In genomic region chr10:34433241-34434076, GRCh38 we compare ENCODE assay signal across 16 cellular contexts.
DNase-seq lines count a peak whose midpoint lies in the region; ATAC-seq and TF ChIP-seq lines count a peak whose summit lies in the region.
"Had no signal": no experiment of that assay in that cellular context is flagged by ENCODE, and none has a peak within 500 bp of the region (broad histone marks: within the 10 kb centered on the region; RNA-seq: fewer than 3 reads in every experiment).

No MANE protein-coding gene starts in this region.

- H2AFZ ChIP-seq in GM23248, result no peak overlapping the region

- H3K4me2 ChIP-seq in GM23248 (ENCODE audit: unreplicated experiment), result peak overlapping the region; percentile 63

- 2 to 8% methylated on average over 4 of the region's 4 CpGs for WGBS in GM23248 (ENCODE audit: low coverage in 1 of 2, low lambda C conversion rate in 2 of 2, missing lambda C conversion rate in 2 of 2), 2 experiments

- H3K9me2 ChIP-seq in GM23248 (ENCODE audit: insufficient read depth), result no peaks in the 10 kb centered on the region

- H3K4me3 ChIP-seq in GM23248, result peak overlapping the region; percentile 39; the same call in 1 of the 2 replicates
- H3K4me3 ChIP-seq in astrocyte of the spinal cord (ENCODE audit: low read depth, low read length), result no peak overlapping the region
- H3K4me3 ChIP-seq: psoas muscle, transverse colon had no signal

- DNase-seq in GM23248 (peak; percentile 69), astrocyte of the spinal cord (ENCODE audit: low read depth, low spot score) (peak; percentile 90), foreskin keratinocyte (no peak), sciatic nerve (ENCODE audit: low spot score) (no peak), NK-92 (lab: John Stamatoyannopoulos, UW; ENCODE audit: unreplicated experiment) (no peak)
- no peak for DNase-seq in activated T-cell treated with anti-CD3 and anti-CD28 coated beads, Interleukin-2, amount 50 U/mL, for 4 hours
- no peak for DNase-seq in activated naive CD8-positive, alpha-beta T cell treated with anti-CD3 and anti-CD28 coated beads, Interleukin-2, amount 50 U/mL, for 24 hours
- no peak for DNase-seq in activated CD4-positive, alpha-beta T cell treated with anti-CD3 and anti-CD28 coated beads for 4 hours
- DNase-seq: activated naive CD4-positive, alpha-beta T cell treated with anti-CD3 and anti-CD28 coated beads for 36 hours; DMS79; NCI-H2171 treated with DMSO at 0.1 percent for 48 hours; psoas muscle; stimulated activated CD4-positive, alpha-beta T cell treated with anti-CD3 and anti-CD28 coated beads, Interleukin-2, amount 100 ng/mL, for 24 hours; transverse colon; WERI-Rb-1 had no signal

- in situ Hi-C loops in GM23248 (cut with MboI), result no loop called here
- in situ Hi-C loops in astrocyte of the spinal cord (cut with HindIII; ENCODE audit: low sequenced_read_pairs), result no loop called here

- no peaks in the 10 kb centered on the region for H3K36me3 Mint-ChIP-seq in activated T-cell treated with anti-CD3 and anti-CD28 coated beads, Interleukin-2, amount 50 U/mL, for 4 hours (ENCODE audit: insufficient read depth)
- no peaks in the 10 kb centered on the region for H3K36me3 Mint-ChIP-seq in activated naive CD8-positive, alpha-beta T cell treated with anti-CD3 and anti-CD28 coated beads, Interleukin-2, amount 50 U/mL, for 24 hours (ENCODE audit: low read depth)

- 0 out of 2 replicates have a peak, but pooled peaks cover 4% of the 10 kb centered on the region for H4K20me1 ChIP-seq in GM23248 (ENCODE audit: insufficient read depth)

- H3K79me2 ChIP-seq in GM23248 (ENCODE audit: insufficient read depth), result no peaks in the 10 kb centered on the region

- H3K4me1 Mint-ChIP-seq in activated T-cell treated with anti-CD3 and anti-CD28 coated beads, Interleukin-2, amount 50 U/mL, for 4 hours (ENCODE audit: low read depth), result no peaks in the 10 kb centered on the region
- no peaks in the 10 kb centered on the region for H3K4me1 Mint-ChIP-seq in activated naive CD8-positive, alpha-beta T cell treated with anti-CD3 and anti-CD28 coated beads, Interleukin-2, amount 50 U/mL, for 24 hours

- no peaks in the 10 kb centered on the region for H3K36me3 ChIP-seq in GM23248 (ENCODE audit: low read depth)
- H3K36me3 ChIP-seq: transverse colon, WERI-Rb-1 had no signal

- H3K9ac ChIP-seq in GM23248, result peak overlapping the region; percentile 4

- no peak overlapping the region for H3K27ac Mint-ChIP-seq in activated naive CD8-positive, alpha-beta T cell treated with anti-CD3 and anti-CD28 coated beads, Interleukin-2, amount 50 U/mL, for 24 hours
- H3K27ac Mint-ChIP-seq: activated naive CD4-positive, alpha-beta T cell treated with anti-CD3 and anti-CD28 coated beads for 36 hours had no signal

- intact Hi-C loops in sciatic nerve (cut with DNase I), result no loop called here

- H3K9me3 ChIP-seq in GM23248 (ENCODE audit: low read depth), result no peaks in the 10 kb centered on the region
- H3K9me3 ChIP-seq: psoas muscle, transverse colon had no signal

- peak overlapping the region; percentile 47 for H3K27ac ChIP-seq in GM23248
- peak overlapping the region; percentile 62 for H3K27ac ChIP-seq in foreskin keratinocyte
- H3K27ac ChIP-seq: C4-2B, psoas muscle, transverse colon, WERI-Rb-1 had no signal

- H3K4me3 Mint-ChIP-seq in activated T-cell treated with anti-CD3 and anti-CD28 coated beads, Interleukin-2, amount 50 U/mL, for 4 hours, result no peak overlapping the region
- H3K4me3 Mint-ChIP-seq in activated naive CD8-positive, alpha-beta T cell treated with anti-CD3 and anti-CD28 coated beads, Interleukin-2, amount 50 U/mL, for 24 hours, result no peak overlapping the region
- H3K4me3 Mint-ChIP-seq: activated naive CD4-positive, alpha-beta T cell treated with anti-CD3 and anti-CD28 coated beads for 36 hours had no signal

- peaks cover 2% of the 10 kb centered on the region for H3K27me3 Mint-ChIP-seq in activated T-cell treated with anti-CD3 and anti-CD28 coated beads, Interleukin-2, amount 50 U/mL, for 4 hours (ENCODE audit: low read depth)
- H3K27me3 Mint-ChIP-seq in activated naive CD8-positive, alpha-beta T cell treated with anti-CD3 and anti-CD28 coated beads, Interleukin-2, amount 50 U/mL, for 24 hours, result no peaks in the 10 kb centered on the region

- peaks cover 25% of the 10 kb centered on the region for H3F3A ChIP-seq in GM23248 (ENCODE audit: insufficient read depth)

- no peak for TF ChIP-seq CTCF in astrocyte of the spinal cord (IDR thresholded peaks at IDR 0.05; ENCODE audit: low read depth, low read length)
- no peak for TF ChIP-seq CTCF in foreskin keratinocyte (conservative IDR thresholded peaks at IDR 0.05)

- ATAC-seq in foreskin keratinocyte (no peak), sciatic nerve (peak; percentile 86)
- no peak for ATAC-seq in activated T-cell treated with anti-CD3 and anti-CD28 coated beads, Interleukin-2, amount 50 U/mL, for 4 hours
- ATAC-seq in activated naive CD8-positive, alpha-beta T cell treated with anti-CD3 and anti-CD28 coated beads, Interleukin-2, amount 50 U/mL, for 24 hours, result no peak

- no peaks in the 10 kb centered on the region for H3K9me3 Mint-ChIP-seq in activated T-cell treated with anti-CD3 and anti-CD28 coated beads, Interleukin-2, amount 50 U/mL, for 4 hours
- H3K9me3 Mint-ChIP-seq in activated naive CD8-positive, alpha-beta T cell treated with anti-CD3 and anti-CD28 coated beads, Interleukin-2, amount 50 U/mL, for 24 hours, result no peaks in the 10 kb centered on the region
- H3K9me3 Mint-ChIP-seq: activated naive CD4-positive, alpha-beta T cell treated with anti-CD3 and anti-CD28 coated beads for 36 hours had no signal

- H3K4me1 ChIP-seq in GM23248 (ENCODE audit: insufficient read depth) (peaks cover 24% of the 10 kb centered on the region), foreskin keratinocyte (peaks cover 21% of the 10 kb centered on the region)

- H3K27me3 ChIP-seq in GM23248 (replicated peaks; ENCODE audit: insufficient read depth) (no peaks in the 10 kb centered on the region), foreskin keratinocyte (no peaks in the 10 kb centered on the region)
- H3K27me3 ChIP-seq: transverse colon had no signal

Comparison
In these comparisons a context has a peak if more than half of its experiments do, and no peak if none do; other contexts are left out.
1. DNase-seq: peak in GM23248 (single experiment) and astrocyte of the spinal cord (single experiment); none in foreskin keratinocyte (0 of 2), sciatic nerve (single experiment), activated T-cell treated with anti-CD3 and anti-CD28 coated beads, Interleukin-2, amount 50 U/mL, for 4 hours (single experiment), activated naive CD8-positive, alpha-beta T cell treated with anti-CD3 and anti-CD28 coated beads, Interleukin-2, amount 50 U/mL, for 24 hours (single experiment), NK-92 (single experiment) and activated CD4-positive, alpha-beta T cell treated with anti-CD3 and anti-CD28 coated beads for 4 hours (0 of 2).